ENCODE assay signal across 12 cellular contexts in the genomic region with DNA sequence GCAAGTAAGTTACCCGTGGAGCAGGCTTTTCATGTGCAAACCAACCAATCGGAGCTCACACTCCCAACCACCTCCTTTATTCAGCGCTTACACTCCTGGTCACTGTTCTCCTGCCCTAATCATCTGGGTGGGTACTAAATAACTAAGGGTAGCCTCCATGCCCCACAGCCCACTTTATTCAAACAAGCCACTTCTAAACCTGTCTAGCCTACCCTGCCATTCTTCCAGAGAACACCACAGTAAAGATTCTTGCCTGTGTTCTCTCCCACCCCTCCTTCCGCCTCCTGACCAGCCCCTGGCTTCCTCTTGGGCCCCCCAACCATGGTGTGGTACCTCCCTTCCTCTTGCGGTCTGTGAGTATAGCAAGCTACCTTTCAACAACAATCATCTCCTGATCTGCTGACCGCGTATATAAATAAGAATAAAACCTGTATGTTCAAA.
DNase-seq lines count a peak whose midpoint lies in the region; ATAC-seq lines count a peak whose summit lies in the region.
"Had no signal": no experiment of that assay in that cellular context is flagged by ENCODE, and none has a peak within 500 bp of the region (broad histone marks: within the 10 kb centered on the region; RNA-seq: fewer than 3 reads in every experiment).

No MANE protein-coding gene starts in this region.

- H3K27ac Mint-ChIP-seq in effector memory CD8-positive, alpha-beta T cell: peak overlapping the region; percentile 88 to 94

- no peaks in the 10 kb centered on the region for H3K27me3 Mint-ChIP-seq in effector memory CD8-positive, alpha-beta T cell

- peak overlapping the region; percentile 60 to 64 for H3K4me3 Mint-ChIP-seq in effector memory CD8-positive, alpha-beta T cell

- H3K9me3 Mint-ChIP-seq in effector memory CD8-positive, alpha-beta T cell: no peaks in the 10 kb centered on the region

- peak; percentile 36 for DNase-seq in activated effector memory CD4-positive, alpha-beta T cell treated with Interleukin-2 at 50 U/mL for 16 hours
- no peak for DNase-seq in activated effector memory CD4-positive, alpha-beta T cell treated with anti-CD3 and anti-CD28 coated beads, Interleukin-2, amount 50 U/mL, for 16 hours
- peak; percentile 9 for DNase-seq in activated CD8-positive, alpha-beta memory T cell treated with anti-CD3 and anti-CD28 coated beads, Interleukin-2, amount 50 U/mL, for 1 hour (ENCODE audit: extremely low read depth)
- peak; percentile 37 to 42 (median 37) for DNase-seq in effector memory CD8-positive, alpha-beta T cell
- DNase-seq in stimulated activated naive CD8-positive, alpha-beta T cell treated with anti-CD3 and anti-CD28 coated beads, Interleukin-15, Interleukin-2, amounts not matched to agents 100 U/mL and 50 U/mL, for 24 hours: peak; percentile 41
- no peak for DNase-seq in NCI-H146 (lab: John Stamatoyannopoulos, UW)
- DNase-seq: cortex of kidney, DMS 273 treated with DMSO at 0.1 percent for 48 hours, mammary epithelial cell, NCI-H2107 had no signal

- peaks cover 55 to 72% of the 10 kb centered on the region in 2 donors for H3K4me1 Mint-ChIP-seq in effector memory CD8-positive, alpha-beta T cell (ENCODE audit: low read depth in 2 of 2)

- H3K36me3 Mint-ChIP-seq in effector memory CD8-positive, alpha-beta T cell (ENCODE audit: insufficient read depth): peaks cover 4% of the 10 kb centered on the region

- peak; percentile 82 for ATAC-seq in effector memory CD8-positive, alpha-beta T cell (replicated peaks)
- no peak for ATAC-seq in stimulated activated naive CD8-positive, alpha-beta T cell treated with anti-CD3 and anti-CD28 coated beads, Interleukin-15, Interleukin-2, amounts not matched to agents 100 U/mL and 50 U/mL, for 24 hours
- ATAC-seq in HG02759 (IDR thresholded peaks at IDR 0.05; ENCODE audit: unreplicated experiment): no peak
- no peak for ATAC-seq in esophagus mucosa

Comparison
In these comparisons a context has a peak if more than half of its experiments do, and no peak if none do; other contexts are left out.
1. DNase-seq: peak in activated effector memory CD4-positive, alpha-beta T cell treated with Interleukin-2 at 50 U/mL for 16 hours (single experiment), activated CD8-positive, alpha-beta memory T cell treated with anti-CD3 and anti-CD28 coated beads, Interleukin-2, amount 50 U/mL, for 1 hour (single experiment), effector memory CD8-positive, alpha-beta T cell (3 of 3) and stimulated activated naive CD8-positive, alpha-beta T cell treated with anti-CD3 and anti-CD28 coated beads, Interleukin-15, Interleukin-2, amounts not matched to agents 100 U/mL and 50 U/mL, for 24 hours (single experiment); none in activated effector memory CD4-positive, alpha-beta T cell treated with anti-CD3 and anti-CD28 coated beads, Interleukin-2, amount 50 U/mL, for 16 hours (single experiment) and NCI-H146 (single experiment).